ENCODE assay signal across 18 cellular contexts in the genomic region with DNA sequence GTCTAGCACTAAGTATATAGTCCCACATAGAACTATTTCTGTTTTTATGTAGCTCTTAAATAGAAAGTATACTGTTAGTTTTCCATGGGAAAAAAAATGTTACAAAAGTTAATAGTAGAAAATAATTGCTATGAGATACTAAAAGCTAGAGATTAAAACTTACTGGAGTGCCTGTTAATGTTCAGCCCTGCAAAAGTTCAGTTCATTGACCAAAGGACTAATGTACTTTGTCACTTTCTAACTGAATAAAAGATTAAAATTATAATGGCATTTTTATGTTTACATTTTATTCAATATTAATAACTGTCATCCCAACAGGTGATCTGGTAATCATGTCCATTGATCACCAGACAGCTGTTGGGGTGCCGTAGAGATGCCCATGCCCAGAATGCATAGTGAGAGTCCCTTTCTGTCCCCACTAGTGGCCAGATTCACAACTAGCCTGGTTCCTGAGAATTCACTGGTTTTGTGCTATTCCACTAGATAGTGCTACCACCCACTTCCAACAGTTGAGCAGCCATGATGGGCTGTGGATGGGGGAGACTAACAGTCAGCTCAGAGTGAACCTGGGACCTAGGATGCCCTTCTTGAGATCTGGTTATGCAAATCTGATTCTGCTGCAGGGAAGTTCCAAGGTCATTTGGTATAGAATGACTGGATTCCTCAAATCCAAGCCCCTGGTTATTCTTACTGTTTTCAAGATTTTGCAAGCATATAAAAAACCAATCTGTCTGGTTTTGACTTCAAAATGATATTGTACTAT. TPM values are rescaled to one million over a fixed set of nuclear protein-coding genes. Genes with fewer than 3 reads are reported as not detected.
A peak's percentile ranks its signal among the peaks of the same experiment; 100 is the strongest.
DNase-seq lines count a peak whose midpoint lies in the region; ATAC-seq and TF ChIP-seq lines count a peak whose summit lies in the region.
"Had no signal": no experiment of that assay in that cellular context is flagged by ENCODE, and none has a peak within 500 bp of the region (broad histone marks: within the 10 kb centered on the region; RNA-seq: fewer than 3 reads in every experiment).

No MANE protein-coding gene starts in this region.

- WGBS in smooth muscle cell (ENCODE audit: low lambda C conversion rate), result 100% methylated on average over 1 of the region's 1 CpG
- no CpG with 5 or more reads among the region's 1 CpG for WGBS in neuronal stem cell (ENCODE audit: extremely low coverage in 2 of 2, insufficient read length in 2 of 2, insufficient replicate concordance in 1 of 2), 2 donors

- no peaks in the 10 kb centered on the region for H3K27me3 Mint-ChIP-seq in neural progenitor cell (ENCODE audit: insufficient read depth, low read depth)
- H3K27me3 Mint-ChIP-seq: CD4-positive, alpha-beta memory T cell had no signal

- H4K91ac ChIP-seq in neuronal stem cell (ENCODE audit: low read depth, low read length, poor library complexity), result no peak overlapping the region

- peaks cover 23% of the 10 kb centered on the region for H3F3A ChIP-seq in neural progenitor cell (ENCODE audit: low read depth)
- H3F3A ChIP-seq in smooth muscle cell (ENCODE audit: low read depth), result no peaks in the 10 kb centered on the region

- no peak overlapping the region for H3K27ac ChIP-seq in neural progenitor cell
- no peak overlapping the region for H3K27ac ChIP-seq in smooth muscle cell (ENCODE audit: low read depth)
- H3K27ac ChIP-seq in neuronal stem cell (replicated peaks; ENCODE audit: low read length), result no peak overlapping the region
- H3K27ac ChIP-seq: foreskin keratinocyte had no signal

- no peak overlapping the region for H2BK120ac ChIP-seq in neuronal stem cell (ENCODE audit: low read depth, low read length)

- H2AFZ ChIP-seq in neural progenitor cell (replicated peaks) (no peak overlapping the region), smooth muscle cell (ENCODE audit: low read depth) (no peak overlapping the region), neuronal stem cell (ENCODE audit: low read length) (no peak overlapping the region)

- H3K79me2 ChIP-seq in neural progenitor cell (ENCODE audit: low read depth), result no peaks in the 10 kb centered on the region
- no peaks in the 10 kb centered on the region for H3K79me2 ChIP-seq in smooth muscle cell (ENCODE audit: low read depth)

- H3K4me3 ChIP-seq in GM12865 (ENCODE audit: low read depth, low read length) (no peak overlapping the region), neural progenitor cell (no peak overlapping the region), smooth muscle cell (no peak overlapping the region), neuronal stem cell (ENCODE audit: low read length in 2 of 2) (no peak overlapping the region)

- no peak for TF ChIP-seq CTCF in GM12865 (IDR thresholded peaks at IDR 0.05; ENCODE audit: insufficient read depth, low read depth, low read length, missing control alignments)
- TF ChIP-seq CTCF in neural progenitor cell (IDR thresholded peaks at IDR 0.05), result no peak
- no peak for TF ChIP-seq CTCF in smooth muscle cell (IDR thresholded peaks at IDR 0.05; ENCODE audit: borderline replicate concordance, insufficient read depth, poor library complexity, severe bottlenecking)

- peak; percentile 56 for DNase-seq in GM12865 (ENCODE audit: low read depth)
- peak; percentile 18 to 48 for DNase-seq in NCI-H1930 (lab: John Stamatoyannopoulos, UW)
- DNase-seq in neural progenitor cell (ENCODE audit: low spot score), result no peak
- DNase-seq in smooth muscle cell (lab: John Stamatoyannopoulos, UW; ENCODE audit: unreplicated experiment), result no peak
- no peak for DNase-seq in neuronal stem cell (ENCODE audit: low spot score)
- no peak for DNase-seq in D341Med (ENCODE audit: low spot score)
- DNase-seq: activated effector memory CD4-positive, alpha-beta T cell treated with Interleukin-2 at 50 U/mL for 16 hours; amygdala; CD4-positive, alpha-beta memory T cell; foreskin keratinocyte; H7; natural killer cell; NCI-H748 treated with DMSO at 0.1 percent for 48 hours; stimulated activated CD4-positive, alpha-beta T cell treated with anti-CD3 and anti-CD28 coated beads, Interleukin-15, amount 100 ng/mL, for 24 hours had no signal

- H2AK5ac ChIP-seq in neuronal stem cell (ENCODE audit: low read depth, low read length), result no peak overlapping the region

- ATAC-seq in GM19351 (IDR thresholded peaks at IDR 0.05; ENCODE audit: unreplicated experiment), result peak; percentile 67
- ATAC-seq in HG02870 (IDR thresholded peaks at IDR 0.05; ENCODE audit: unreplicated experiment), result peak; percentile 37
- ATAC-seq: foreskin keratinocyte, natural killer cell, Right ventricle myocardium inferior had no signal

- H3K9ac ChIP-seq in neural progenitor cell (no peak overlapping the region), smooth muscle cell (ENCODE audit: low read depth) (no peak overlapping the region), neuronal stem cell (ENCODE audit: low read depth, low read length, poor library complexity) (no peak overlapping the region)

- H3K79me1 ChIP-seq in neuronal stem cell (ENCODE audit: low read depth, low read length), result no peaks in the 10 kb centered on the region

- no peak overlapping the region for H2BK15ac ChIP-seq in neuronal stem cell (ENCODE audit: low read length)

- no peak overlapping the region for H3K14ac ChIP-seq in neuronal stem cell (ENCODE audit: low read length)

- no peaks in the 10 kb centered on the region for H3K9me3 ChIP-seq in neural progenitor cell (ENCODE audit: low read depth)
- no peaks in the 10 kb centered on the region for H3K9me3 ChIP-seq in smooth muscle cell (replicated peaks; ENCODE audit: low read depth)
- no peaks in the 10 kb centered on the region for H3K9me3 ChIP-seq in neuronal stem cell (replicated peaks in 1 of 2; ENCODE audit: control insufficient read depth in 2 of 2, insufficient read depth in 1 of 2, low read depth in 1 of 2, low read length in 2 of 2)

- no peak overlapping the region for H3K4me2 ChIP-seq in neural progenitor cell
- H3K4me2 ChIP-seq in smooth muscle cell, result no peak overlapping the region
- no peak overlapping the region for H3K4me2 ChIP-seq in neuronal stem cell (ENCODE audit: insufficient read depth, low read length, poor library complexity, severe bottlenecking)

- H3K4ac ChIP-seq in neuronal stem cell (ENCODE audit: low read length), result no peak overlapping the region

- H2BK5ac ChIP-seq in neuronal stem cell (ENCODE audit: low read length), result no peak overlapping the region

- H3K4me1 Mint-ChIP-seq in neural progenitor cell, result no peaks in the 10 kb centered on the region

- no peaks in the 10 kb centered on the region for H3K9me3 Mint-ChIP-seq in neural progenitor cell
- H3K9me3 Mint-ChIP-seq: CD4-positive, alpha-beta memory T cell; natural killer cell; T-helper 1 cell treated with Interleukin-12 subunit alpha and Interleukin-12 subunit beta and Interleukin-4 antibody, amounts not matched to agents 30 μg/mL and 1 μg/mL, for 36 hours had no signal

- H3K27me3 ChIP-seq in neural progenitor cell, result no peaks in the 10 kb centered on the region
- no peaks in the 10 kb centered on the region for H3K27me3 ChIP-seq in smooth muscle cell (ENCODE audit: low read depth)
- no peaks in the 10 kb centered on the region for H3K27me3 ChIP-seq in neuronal stem cell (ENCODE audit: control insufficient read depth in 3 of 3, insufficient read depth in 3 of 3, low read depth in 1 of 3, low read length in 3 of 3)
- H3K27me3 ChIP-seq: foreskin keratinocyte had no signal

- no peak overlapping the region for H3K27ac Mint-ChIP-seq in neural progenitor cell
- H3K27ac Mint-ChIP-seq: natural killer cell; T-helper 1 cell treated with Interleukin-12 subunit alpha and Interleukin-12 subunit beta and Interleukin-4 antibody, amounts not matched to agents 30 μg/mL and 1 μg/mL, for 36 hours had no signal

- H3K4me1 ChIP-seq in neural progenitor cell, result no peaks in the 10 kb centered on the region
- H3K4me1 ChIP-seq in smooth muscle cell (ENCODE audit: low read depth), result no peaks in the 10 kb centered on the region
- no peaks in the 10 kb centered on the region for H3K4me1 ChIP-seq in neuronal stem cell (ENCODE audit: control insufficient read depth in 2 of 2, insufficient read depth in 1 of 2, low read depth in 1 of 2, low read length in 2 of 2)

- H3K4me3 Mint-ChIP-seq in neural progenitor cell, result no peak overlapping the region
- H3K4me3 Mint-ChIP-seq: CD4-positive, alpha-beta memory T cell; natural killer cell; T-helper 1 cell treated with Interleukin-12 subunit alpha and Interleukin-12 subunit beta and Interleukin-4 antibody, amounts not matched to agents 30 μg/mL and 1 μg/mL, for 36 hours had no signal

- no peaks in the 10 kb centered on the region for H4K20me1 ChIP-seq in neural progenitor cell (ENCODE audit: low read depth)
- H4K20me1 ChIP-seq in smooth muscle cell (ENCODE audit: low read depth), result no peaks in the 10 kb centered on the region

- no peak overlapping the region for H3K18ac ChIP-seq in neuronal stem cell (ENCODE audit: low read length)

- no peak overlapping the region for H2BK12ac ChIP-seq in neuronal stem cell (ENCODE audit: low read length)

- H3K36me3 Mint-ChIP-seq in neural progenitor cell, result peaks cover 6% of the 10 kb centered on the region

- H3K36me3 ChIP-seq in neural progenitor cell (peaks cover 19% of the 10 kb centered on the region), smooth muscle cell (ENCODE audit: low read depth) (peaks cover 4% of the 10 kb centered on the region), neuronal stem cell (replicated peaks in 1 of 2; ENCODE audit: control insufficient read depth in 2 of 2, insufficient read depth in 2 of 2, low read length in 2 of 2) (peaks cover 4 to 50% of the 10 kb centered on the region in 2 donors)

- H4K8ac ChIP-seq in neuronal stem cell (ENCODE audit: low read depth, low read length), result no peak overlapping the region

- no peak overlapping the region for H3K23ac ChIP-seq in neuronal stem cell (ENCODE audit: low read depth, low read length, poor library complexity)

RNA-seq across cellular contexts. Expression of gene AFTPH, which starts 57.8 kb away (rescaled TPM):
- total RNA-seq in neural progenitor cell (ENCODE audit: low replicate concordance) (26.3 and 32.2 TPM in 2 replicates), smooth muscle cell (26.3 and 30.8 TPM in 2 replicates)
- 5.2 and 5.5 TPM in 2 replicates for polyA plus RNA-seq in smooth muscle cell
- 19.0 TPM for polyA plus RNA-seq in neuronal stem cell (2013, experiment 1 of 2)
- 19.2 TPM for polyA plus RNA-seq in neuronal stem cell (2013, experiment 2 of 2)

Comparison
In these comparisons a context has a peak if more than half of its experiments do, and no peak if none do; other contexts are left out.
1. DNase-seq: peak in GM12865 (single experiment) and NCI-H1930 (2 of 2); none in neural progenitor cell (single experiment), smooth muscle cell (single experiment), neuronal stem cell (single experiment) and D341Med (single experiment).